ENCODE assay signal across 1 cellular context in the genomic region with DNA sequence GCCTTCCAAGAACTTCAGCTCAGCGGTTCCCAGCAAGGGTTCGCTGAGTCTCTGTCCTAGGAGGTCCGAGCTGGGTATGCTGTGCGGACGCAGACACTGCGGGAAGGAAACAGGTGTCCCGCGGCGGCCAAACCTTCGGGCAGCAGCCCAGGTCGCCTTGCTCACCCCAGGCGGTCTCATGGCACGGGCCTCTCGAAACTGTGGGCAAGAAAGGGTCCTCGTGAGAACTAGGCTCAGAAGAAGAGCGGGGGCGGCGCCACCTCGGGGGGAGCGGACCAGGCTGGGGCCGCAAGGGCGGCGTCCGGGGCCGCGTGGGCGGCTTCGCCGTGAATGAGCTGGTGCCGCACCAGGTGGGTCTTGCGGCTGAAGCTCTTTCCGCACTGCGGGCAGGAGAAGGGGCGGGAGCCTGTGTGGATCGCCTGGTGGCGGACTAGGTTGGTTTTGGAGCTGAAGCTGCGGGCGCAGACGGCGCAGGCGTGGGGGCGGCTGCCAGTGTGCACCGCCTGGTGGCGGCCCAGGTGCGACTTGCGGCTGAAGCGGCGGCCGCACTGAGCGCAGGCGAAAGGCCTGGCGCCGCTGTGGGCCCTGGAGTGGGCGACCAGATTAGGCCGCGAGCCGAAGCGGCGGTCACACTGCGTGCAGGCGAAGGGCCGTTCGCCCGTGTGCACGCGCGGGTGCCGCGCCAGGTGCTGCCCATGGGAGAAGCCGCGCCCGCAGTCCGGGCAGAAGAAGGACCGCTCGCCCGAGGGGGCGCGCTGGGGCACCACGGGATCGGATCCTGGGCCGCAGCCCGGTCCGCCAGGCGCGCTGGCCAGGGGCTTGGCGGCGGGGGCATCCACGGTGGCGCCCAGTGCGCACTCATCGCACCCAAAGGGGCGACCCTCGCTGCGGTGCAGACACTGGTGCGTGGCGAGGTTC.
TF ChIP-seq lines count a peak whose summit lies in the region.

No MANE protein-coding gene starts in this region.

TF ChIP-seq in K562, 482 proteins besides CTCF, POLR2A, EP300 and RAD21 (continued from another document):
- TF ChIP-seq, protein P1, sequence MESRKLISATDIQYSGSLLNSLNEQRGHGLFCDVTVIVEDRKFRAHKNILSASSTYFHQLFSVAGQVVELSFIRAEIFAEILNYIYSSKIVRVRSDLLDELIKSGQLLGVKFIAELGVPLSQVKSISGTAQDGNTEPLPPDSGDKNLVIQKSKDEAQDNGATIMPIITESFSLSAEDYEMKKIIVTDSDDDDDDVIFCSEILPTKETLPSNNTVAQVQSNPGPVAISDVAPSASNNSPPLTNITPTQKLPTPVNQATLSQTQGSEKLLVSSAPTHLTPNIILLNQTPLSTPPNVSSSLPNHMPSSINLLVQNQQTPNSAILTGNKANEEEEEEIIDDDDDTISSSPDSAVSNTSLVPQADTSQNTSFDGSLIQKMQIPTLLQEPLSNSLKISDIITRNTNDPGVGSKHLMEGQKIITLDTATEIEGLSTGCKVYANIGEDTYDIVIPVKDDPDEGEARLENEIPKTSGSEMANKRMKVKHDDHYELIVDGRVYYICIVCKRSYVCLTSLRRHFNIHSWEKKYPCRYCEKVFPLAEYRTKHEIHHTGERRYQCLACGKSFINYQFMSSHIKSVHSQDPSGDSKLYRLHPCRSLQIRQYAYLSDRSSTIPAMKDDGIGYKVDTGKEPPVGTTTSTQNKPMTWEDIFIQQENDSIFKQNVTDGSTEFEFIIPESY (CRISPR knock-in tag; IDR thresholded peaks at IDR 0.05): peak; percentile 65; the same call in 1 of the 2 replicates
- TF ChIP-seq RBFOX2 (IDR thresholded peaks at IDR 0.05; ENCODE audit: low read depth, low read length) (peak; percentile 39; the same call in 1 of the 2 replicates), XRCC5 (IDR thresholded peaks at IDR 0.05; ENCODE audit: low read depth, low read length) (no peak), ZNF384 (IDR thresholded peaks at IDR 0.05; ENCODE audit: low read depth, low read length) (no peak), CC2D1A (IDR thresholded peaks at IDR 0.05) (no peak), CHD4 (IDR thresholded peaks at IDR 0.05; ENCODE audit: insufficient read depth, insufficient replicate concordance, low read depth, low read length, poor library complexity, severe bottlenecking) (no peak), POLR3A (IDR thresholded peaks at IDR 0.05; ENCODE audit: borderline replicate concordance, extremely low read depth, insufficient read depth, insufficient read length) (no peak), ZNF644 (tag; IDR thresholded peaks at IDR 0.05; ENCODE audit: low read depth) (no peak), ZNF3 (CRISPR knock-in tag; IDR thresholded peaks at IDR 0.05) (no peak), U2AF1 (optimal IDR thresholded peaks at IDR 0.05; ENCODE audit: low read depth, low read length) (no peak), FOXA3 (CRISPR knock-in tag; conservative IDR thresholded peaks at IDR 0.05 in 1 of 2, IDR thresholded peaks at IDR 0.05 in 1 of 2) (no peak), FOSL1 (tag; conservative IDR thresholded peaks at IDR 0.05) (no peak), MAZ (CRISPR knock-in tag; conservative IDR thresholded peaks at IDR 0.05 in 1 of 2, IDR thresholded peaks at IDR 0.05 in 1 of 2) (no peak), CBFA2T3 (IDR thresholded peaks at IDR 0.05) (no peak), RBM25 (IDR thresholded peaks at IDR 0.05; ENCODE audit: low read depth, low read length, severe bottlenecking) (no peak), BMI1 (IDR thresholded peaks at IDR 0.05; ENCODE audit: low read length) (no peak), ESRRA (IDR thresholded peaks at IDR 0.05; ENCODE audit: borderline replicate concordance, low read depth) (no peak), CREB1 (IDR thresholded peaks at IDR 0.05) (no peak), CREB1 (CRISPR knock-in tag; IDR thresholded peaks at IDR 0.05) (no peak), GATAD2B (IDR thresholded peaks at IDR 0.05; ENCODE audit: borderline replicate concordance) (no peak), LCOR (CRISPR knock-in tag; IDR thresholded peaks at IDR 0.05) (no peak), ZNF561 (CRISPR knock-in tag; conservative IDR thresholded peaks at IDR 0.05) (no peak), ZNF133 (CRISPR knock-in tag; IDR thresholded peaks at IDR 0.05) (no peak), COPS2 (conservative IDR thresholded peaks at IDR 0.05) (no peak), PRMT5 (CRISPR knock-in tag; IDR thresholded peaks at IDR 0.05) (no peak), SMARCE1 (IDR thresholded peaks at IDR 0.05) (no peak), CREBBP (IDR thresholded peaks at IDR 0.05; ENCODE audit: low read depth, low read length) (no peak)
- TF ChIP-seq, protein P2, sequence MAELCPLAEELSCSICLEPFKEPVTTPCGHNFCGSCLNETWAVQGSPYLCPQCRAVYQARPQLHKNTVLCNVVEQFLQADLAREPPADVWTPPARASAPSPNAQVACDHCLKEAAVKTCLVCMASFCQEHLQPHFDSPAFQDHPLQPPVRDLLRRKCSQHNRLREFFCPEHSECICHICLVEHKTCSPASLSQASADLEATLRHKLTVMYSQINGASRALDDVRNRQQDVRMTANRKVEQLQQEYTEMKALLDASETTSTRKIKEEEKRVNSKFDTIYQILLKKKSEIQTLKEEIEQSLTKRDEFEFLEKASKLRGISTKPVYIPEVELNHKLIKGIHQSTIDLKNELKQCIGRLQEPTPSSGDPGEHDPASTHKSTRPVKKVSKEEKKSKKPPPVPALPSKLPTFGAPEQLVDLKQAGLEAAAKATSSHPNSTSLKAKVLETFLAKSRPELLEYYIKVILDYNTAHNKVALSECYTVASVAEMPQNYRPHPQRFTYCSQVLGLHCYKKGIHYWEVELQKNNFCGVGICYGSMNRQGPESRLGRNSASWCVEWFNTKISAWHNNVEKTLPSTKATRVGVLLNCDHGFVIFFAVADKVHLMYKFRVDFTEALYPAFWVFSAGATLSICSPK (IDR thresholded peaks at IDR 0.05; ENCODE audit: borderline replicate concordance): no peak
- TF ChIP-seq, protein P3, sequence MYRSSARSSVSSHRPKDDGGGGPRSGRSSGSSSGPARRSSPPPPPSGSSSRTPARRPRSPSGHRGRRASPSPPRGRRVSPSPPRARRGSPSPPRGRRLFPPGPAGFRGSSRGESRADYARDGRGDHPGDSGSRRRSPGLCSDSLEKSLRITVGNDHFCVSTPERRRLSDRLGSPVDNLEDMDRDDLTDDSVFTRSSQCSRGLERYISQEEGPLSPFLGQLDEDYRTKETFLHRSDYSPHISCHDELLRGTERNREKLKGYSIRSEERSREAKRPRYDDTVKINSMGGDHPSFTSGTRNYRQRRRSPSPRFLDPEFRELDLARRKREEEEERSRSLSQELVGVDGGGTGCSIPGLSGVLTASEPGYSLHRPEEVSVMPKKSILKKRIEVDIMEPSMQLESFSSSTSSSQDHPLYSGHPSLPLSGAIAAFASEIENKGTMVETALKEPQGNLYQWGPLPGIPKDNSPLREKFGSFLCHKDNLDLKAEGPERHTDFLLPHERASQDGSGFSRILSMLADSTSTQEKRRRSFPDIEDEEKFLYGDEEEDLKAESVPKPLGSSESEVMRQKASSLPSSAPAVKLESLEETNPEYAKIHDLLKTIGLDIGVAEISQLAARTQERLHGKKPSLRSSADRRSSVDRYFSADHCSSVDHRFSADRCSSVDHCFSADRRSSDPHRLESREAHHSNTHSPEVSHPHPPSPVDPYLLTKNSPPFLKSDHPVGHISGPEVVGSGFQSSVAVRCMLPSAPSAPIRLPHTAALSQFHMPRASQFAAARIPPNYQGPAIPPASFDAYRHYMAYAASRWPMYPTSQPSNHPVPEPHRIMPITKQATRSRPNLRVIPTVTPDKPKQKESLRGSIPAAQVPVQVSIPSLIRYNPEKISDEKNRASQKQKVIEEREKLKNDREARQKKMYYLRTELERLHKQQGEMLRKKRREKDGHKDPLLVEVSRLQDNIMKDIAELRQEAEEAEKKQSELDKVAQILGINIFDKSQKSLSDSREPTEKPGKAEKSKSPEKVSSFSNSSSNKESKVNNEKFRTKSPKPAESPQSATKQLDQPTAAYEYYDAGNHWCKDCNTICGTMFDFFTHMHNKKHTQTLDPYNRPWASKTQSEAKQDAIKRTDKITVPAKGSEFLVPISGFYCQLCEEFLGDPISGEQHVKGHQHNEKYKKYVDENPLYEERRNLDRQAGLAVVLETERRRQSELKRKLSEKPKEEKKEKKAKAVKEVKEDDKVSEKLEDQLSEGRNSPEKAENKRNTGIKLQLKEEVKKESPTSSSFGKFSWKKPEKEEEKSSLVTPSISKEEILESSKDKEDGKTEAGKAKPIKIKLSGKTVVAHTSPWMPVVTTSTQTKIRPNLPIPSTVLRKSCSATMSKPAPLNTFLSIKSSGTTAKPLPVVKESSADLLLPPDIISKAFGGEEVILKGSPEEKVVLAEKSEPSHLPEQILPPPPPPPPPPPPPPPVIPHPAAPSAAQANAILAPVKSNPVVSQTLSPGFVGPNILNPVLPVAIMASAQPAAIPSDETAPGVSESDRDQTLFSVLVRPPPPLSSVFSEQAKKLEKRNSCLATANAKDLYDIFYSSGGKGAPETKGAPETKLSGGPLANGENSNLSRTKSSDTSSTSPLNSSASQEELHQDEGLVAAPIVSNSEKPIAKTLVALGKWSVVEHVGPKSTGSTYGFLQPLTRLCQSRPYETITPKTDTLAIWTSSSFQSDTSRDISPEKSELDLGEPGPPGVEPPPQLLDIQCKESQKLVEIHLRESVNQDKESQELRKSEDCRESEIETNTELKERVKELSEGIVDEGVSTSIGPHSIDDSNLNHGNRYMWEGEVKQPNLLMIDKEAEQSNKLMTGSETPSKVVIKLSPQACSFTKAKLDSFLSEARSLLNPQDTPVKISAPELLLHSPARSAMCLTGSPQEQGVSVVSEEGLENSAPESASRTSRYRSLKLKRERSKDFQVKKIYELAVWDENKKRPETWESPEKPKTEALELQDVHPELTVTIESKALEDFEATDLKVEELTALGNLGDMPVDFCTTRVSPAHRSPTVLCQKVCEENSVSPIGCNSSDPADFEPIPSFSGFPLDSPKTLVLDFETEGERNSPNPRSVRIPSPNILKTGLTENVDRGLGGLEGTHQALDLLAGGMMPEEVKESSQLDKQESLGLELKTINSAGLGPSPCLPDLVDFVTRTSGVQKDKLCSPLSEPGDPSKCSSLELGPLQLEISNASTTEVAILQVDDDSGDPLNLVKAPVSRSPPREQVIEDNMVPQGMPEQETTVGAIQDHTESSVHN (IDR thresholded peaks at IDR 0.05; ENCODE audit: borderline replicate concordance in 1 of 2, low read depth in 1 of 2): no peak
- TF ChIP-seq, protein P4, sequence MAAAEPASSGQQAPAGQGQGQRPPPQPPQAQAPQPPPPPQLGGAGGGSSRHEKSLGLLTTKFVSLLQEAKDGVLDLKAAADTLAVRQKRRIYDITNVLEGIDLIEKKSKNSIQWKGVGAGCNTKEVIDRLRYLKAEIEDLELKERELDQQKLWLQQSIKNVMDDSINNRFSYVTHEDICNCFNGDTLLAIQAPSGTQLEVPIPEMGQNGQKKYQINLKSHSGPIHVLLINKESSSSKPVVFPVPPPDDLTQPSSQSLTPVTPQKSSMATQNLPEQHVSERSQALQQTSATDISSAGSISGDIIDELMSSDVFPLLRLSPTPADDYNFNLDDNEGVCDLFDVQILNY (CRISPR knock-in tag; IDR thresholded peaks at IDR 0.05): no peak
- TF ChIP-seq, protein P5, sequence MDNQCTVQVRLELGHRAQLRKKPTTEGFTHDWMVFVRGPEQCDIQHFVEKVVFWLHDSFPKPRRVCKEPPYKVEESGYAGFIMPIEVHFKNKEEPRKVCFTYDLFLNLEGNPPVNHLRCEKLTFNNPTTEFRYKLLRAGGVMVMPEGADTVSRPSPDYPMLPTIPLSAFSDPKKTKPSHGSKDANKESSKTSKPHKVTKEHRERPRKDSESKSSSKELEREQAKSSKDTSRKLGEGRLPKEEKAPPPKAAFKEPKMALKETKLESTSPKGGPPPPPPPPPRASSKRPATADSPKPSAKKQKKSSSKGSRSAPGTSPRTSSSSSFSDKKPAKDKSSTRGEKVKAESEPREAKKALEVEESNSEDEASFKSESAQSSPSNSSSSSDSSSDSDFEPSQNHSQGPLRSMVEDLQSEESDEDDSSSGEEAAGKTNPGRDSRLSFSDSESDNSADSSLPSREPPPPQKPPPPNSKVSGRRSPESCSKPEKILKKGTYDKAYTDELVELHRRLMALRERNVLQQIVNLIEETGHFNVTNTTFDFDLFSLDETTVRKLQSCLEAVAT (IDR thresholded peaks at IDR 0.05): no peak
- TF ChIP-seq, protein P6, sequence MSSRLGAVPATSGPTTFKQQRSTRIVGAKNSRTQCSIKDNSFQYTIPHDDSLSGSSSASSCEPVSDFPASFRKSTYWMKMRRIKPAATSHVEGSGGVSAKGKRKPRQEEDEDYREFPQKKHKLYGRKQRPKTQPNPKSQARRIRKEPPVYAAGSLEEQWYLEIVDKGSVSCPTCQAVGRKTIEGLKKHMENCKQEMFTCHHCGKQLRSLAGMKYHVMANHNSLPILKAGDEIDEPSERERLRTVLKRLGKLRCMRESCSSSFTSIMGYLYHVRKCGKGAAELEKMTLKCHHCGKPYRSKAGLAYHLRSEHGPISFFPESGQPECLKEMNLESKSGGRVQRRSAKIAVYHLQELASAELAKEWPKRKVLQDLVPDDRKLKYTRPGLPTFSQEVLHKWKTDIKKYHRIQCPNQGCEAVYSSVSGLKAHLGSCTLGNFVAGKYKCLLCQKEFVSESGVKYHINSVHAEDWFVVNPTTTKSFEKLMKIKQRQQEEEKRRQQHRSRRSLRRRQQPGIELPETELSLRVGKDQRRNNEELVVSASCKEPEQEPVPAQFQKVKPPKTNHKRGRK (tag; IDR thresholded peaks at IDR 0.05): no peak
- TF ChIP-seq, protein P7, sequence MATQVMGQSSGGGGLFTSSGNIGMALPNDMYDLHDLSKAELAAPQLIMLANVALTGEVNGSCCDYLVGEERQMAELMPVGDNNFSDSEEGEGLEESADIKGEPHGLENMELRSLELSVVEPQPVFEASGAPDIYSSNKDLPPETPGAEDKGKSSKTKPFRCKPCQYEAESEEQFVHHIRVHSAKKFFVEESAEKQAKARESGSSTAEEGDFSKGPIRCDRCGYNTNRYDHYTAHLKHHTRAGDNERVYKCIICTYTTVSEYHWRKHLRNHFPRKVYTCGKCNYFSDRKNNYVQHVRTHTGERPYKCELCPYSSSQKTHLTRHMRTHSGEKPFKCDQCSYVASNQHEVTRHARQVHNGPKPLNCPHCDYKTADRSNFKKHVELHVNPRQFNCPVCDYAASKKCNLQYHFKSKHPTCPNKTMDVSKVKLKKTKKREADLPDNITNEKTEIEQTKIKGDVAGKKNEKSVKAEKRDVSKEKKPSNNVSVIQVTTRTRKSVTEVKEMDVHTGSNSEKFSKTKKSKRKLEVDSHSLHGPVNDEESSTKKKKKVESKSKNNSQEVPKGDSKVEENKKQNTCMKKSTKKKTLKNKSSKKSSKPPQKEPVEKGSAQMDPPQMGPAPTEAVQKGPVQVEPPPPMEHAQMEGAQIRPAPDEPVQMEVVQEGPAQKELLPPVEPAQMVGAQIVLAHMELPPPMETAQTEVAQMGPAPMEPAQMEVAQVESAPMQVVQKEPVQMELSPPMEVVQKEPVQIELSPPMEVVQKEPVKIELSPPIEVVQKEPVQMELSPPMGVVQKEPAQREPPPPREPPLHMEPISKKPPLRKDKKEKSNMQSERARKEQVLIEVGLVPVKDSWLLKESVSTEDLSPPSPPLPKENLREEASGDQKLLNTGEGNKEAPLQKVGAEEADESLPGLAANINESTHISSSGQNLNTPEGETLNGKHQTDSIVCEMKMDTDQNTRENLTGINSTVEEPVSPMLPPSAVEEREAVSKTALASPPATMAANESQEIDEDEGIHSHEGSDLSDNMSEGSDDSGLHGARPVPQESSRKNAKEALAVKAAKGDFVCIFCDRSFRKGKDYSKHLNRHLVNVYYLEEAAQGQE (CRISPR knock-in tag; IDR thresholded peaks at IDR 0.05; ENCODE audit: low read depth): no peak
